ENCODE assay signal across 19 cellular contexts in genomic region chr11:69391192-69392103, GRCh38.
DNase-seq lines count a peak whose midpoint lies in the region; ATAC-seq, FAIRE-seq and TF ChIP-seq lines count a peak whose summit lies in the region.
"Had no signal": no experiment of that assay in that cellular context is flagged by ENCODE, and none has a peak within 500 bp of the region (broad histone marks: within the 10 kb centered on the region; RNA-seq: fewer than 3 reads in every experiment).

No MANE protein-coding gene starts in this region.

- peak; percentile 20 for DNase-seq in CD14-positive monocyte (ENCODE audit: low spot score)
- peak; percentile 25 for DNase-seq in NCI-H1092 (lab: John Stamatoyannopoulos, UW)
- no peak for DNase-seq in HepG2 (ENCODE audit: low spot score)
- DNase-seq in retina = peak; percentile 43
- no peak for DNase-seq in prostate gland (ENCODE audit: low spot score)
- DNase-seq: DND-41; GDM1; NCI-H187; NCI-H526 treated with DMSO at 0.1 percent for 48 hours; NK-92 treated with Interleukin-12 subunit alpha and Interleukin-12 subunit beta, amount 100 ng/mL, for 24 hours; OCI-M1; SIG-M5 had no signal

- no peak overlapping the region for H3K27ac ChIP-seq in HepG2 (ENCODE audit: extremely low read length, insufficient read depth, low read length)
- H3K27ac ChIP-seq in prostate gland = no peak overlapping the region

- H3K4me3 ChIP-seq in HepG2 (replicated peaks in 1 of 3; ENCODE audit: insufficient read depth in 1 of 3, low read depth in 2 of 3, low read length in 3 of 3) (no peak overlapping the region), prostate gland (no peak overlapping the region)
- H3K4me3 ChIP-seq: GM12878 had no signal

- no peak overlapping the region for H3K4me2 ChIP-seq in HepG2 (ENCODE audit: low read depth, low read length)

- H3K36me3 ChIP-seq in HepG2 (replicated peaks in 1 of 2; ENCODE audit: control insufficient read depth in 1 of 2, insufficient read depth in 2 of 2, low read length in 2 of 2) (no peaks in the 10 kb centered on the region), prostate gland (no peaks in the 10 kb centered on the region)

- no peaks in the 10 kb centered on the region for H4K20me1 ChIP-seq in HepG2 (ENCODE audit: insufficient read depth, low read length)

- TF ChIP-seq CTCF in CD14-positive monocyte (IDR thresholded peaks at IDR 0.05) (no peak), HepG2 (CRISPR knock-in tag; IDR thresholded peaks at IDR 0.05) (no peak), prostate gland (IDR thresholded peaks at IDR 0.05) (no peak)

- intact Hi-C loops in CD14-positive monocyte (cut with micrococcal nuclease) = no loop called here
- intact Hi-C loops in HepG2 (cut with micrococcal nuclease; ENCODE audit: unreplicated experiment) = no loop called here
- intact Hi-C loops in prostate gland (cut with DNase I) = no loop called here

- POLR2A ChIA-PET in HepG2 (lab: Yijun Ruan, JAX) = no interaction called here

- H3K27ac Mint-ChIP-seq in CD14-positive monocyte = no peak overlapping the region
- H3K27ac Mint-ChIP-seq in stimulated activated memory B cell treated with anti-CD40 and anti-IgM and Interleukin-4, amounts not matched to agents 10 μg/mL and 1 μg/mL and 100 μg/mL, for 72 hours = no peak overlapping the region
- H3K27ac Mint-ChIP-seq: B cell; CD8-positive, alpha-beta memory T cell had no signal

- 39% methylated on average over 12 of the region's 34 CpGs for WGBS in HepG2 (ENCODE audit: low lambda C conversion rate)
- WGBS in prostate gland = 83% methylated on average over 34 of the region's 34 CpGs

- peaks cover 11 to 23% (median 15%) of the 10 kb centered on the region in 7 donors for H3K9me3 Mint-ChIP-seq in CD14-positive monocyte
- peaks cover 12% of the 10 kb centered on the region for H3K9me3 Mint-ChIP-seq in stimulated activated memory B cell treated with anti-CD40 and anti-IgM and Interleukin-4, amounts not matched to agents 10 μg/mL and 1 μg/mL and 100 μg/mL, for 72 hours

- no peak overlapping the region for H2AFZ ChIP-seq in HepG2 (ENCODE audit: low read length)

- no peak overlapping the region for H3K4me3 Mint-ChIP-seq in CD14-positive monocyte
- no peak overlapping the region for H3K4me3 Mint-ChIP-seq in stimulated activated memory B cell treated with anti-CD40 and anti-IgM and Interleukin-4, amounts not matched to agents 10 μg/mL and 1 μg/mL and 100 μg/mL, for 72 hours
- H3K4me3 Mint-ChIP-seq: B cell; CD8-positive, alpha-beta memory T cell had no signal

- TF ChIP-seq RAD21 in HepG2 (CRISPR knock-in tag; IDR thresholded peaks at IDR 0.05) = no peak

- H3K9me3 ChIP-seq in HepG2 (ENCODE audit: low read length) = peaks cover 9% of the 10 kb centered on the region
- H3K9me3 ChIP-seq in prostate gland = no peaks in the 10 kb centered on the region

- ATAC-seq in HepG2 (no peak), HG03378 (IDR thresholded peaks at IDR 0.05; ENCODE audit: unreplicated experiment) (no peak)
- ATAC-seq in stimulated activated memory B cell treated with anti-CD40 and anti-IgM and Interleukin-4, amounts not matched to agents 10 μg/mL and 1 μg/mL and 100 μg/mL, for 72 hours = no peak
- ATAC-seq: GM12878, HCT116 had no signal

- no peak for TF ChIP-seq POLR2A in HepG2 (IDR thresholded peaks at IDR 0.05; ENCODE audit: insufficient read depth in 1 of 2, low read depth in 2 of 2, low read length in 2 of 2)
- TF ChIP-seq POLR2A in prostate gland (IDR thresholded peaks at IDR 0.05) = no peak

- peaks cover 3 to 11% (median 11%) of the 10 kb centered on the region in 3 donors for H3K27me3 Mint-ChIP-seq in CD14-positive monocyte (ENCODE audit: low read depth in 3 of 3)
- peaks cover 44% of the 10 kb centered on the region for H3K27me3 Mint-ChIP-seq in stimulated activated memory B cell treated with anti-CD40 and anti-IgM and Interleukin-4, amounts not matched to agents 10 μg/mL and 1 μg/mL and 100 μg/mL, for 72 hours

- peaks cover 6 to 41% of the 10 kb centered on the region in 2 experiments; a peak in 4 of 5 replicates for H3K27me3 ChIP-seq in HepG2 (ENCODE audit: control insufficient read depth in 1 of 2, insufficient read depth in 2 of 2, low read length in 2 of 2)
- no peaks in the 10 kb centered on the region for H3K27me3 ChIP-seq in prostate gland (replicated peaks; ENCODE audit: insufficient read depth)

- peaks cover 12% of the 10 kb centered on the region for H3K4me1 Mint-ChIP-seq in CD14-positive monocyte
- H3K4me1 Mint-ChIP-seq in stimulated activated memory B cell treated with anti-CD40 and anti-IgM and Interleukin-4, amounts not matched to agents 10 μg/mL and 1 μg/mL and 100 μg/mL, for 72 hours = no peaks in the 10 kb centered on the region
- H3K4me1 Mint-ChIP-seq: B cell; CD8-positive, alpha-beta memory T cell had no signal

- H3K79me2 ChIP-seq in HepG2 (ENCODE audit: insufficient read depth, low read length) = no peaks in the 10 kb centered on the region

- H3K9ac ChIP-seq in HepG2 (ENCODE audit: insufficient read depth, low read depth, low read length) = no peak overlapping the region

- FAIRE-seq in HepG2 (lab: Jason Lieb, UNC) = no peak
- FAIRE-seq: D721Med, GM12878 had no signal

- H3K36me3 Mint-ChIP-seq in CD14-positive monocyte = no peaks in the 10 kb centered on the region
- peaks cover 8% of the 10 kb centered on the region for H3K36me3 Mint-ChIP-seq in stimulated activated memory B cell treated with anti-CD40 and anti-IgM and Interleukin-4, amounts not matched to agents 10 μg/mL and 1 μg/mL and 100 μg/mL, for 72 hours

- TF ChIP-seq EP300 in HepG2 (IDR thresholded peaks at IDR 0.05; ENCODE audit: low read depth in 2 of 2, low read length in 2 of 2) = no peak
- TF ChIP-seq EP300 in HepG2 (CRISPR knock-in tag; IDR thresholded peaks at IDR 0.05; ENCODE audit: borderline replicate concordance) = no peak

- 0 out of 2 replicates have a peak, but pooled peaks cover 10% of the 10 kb centered on the region for H3K4me1 ChIP-seq in HepG2 (ENCODE audit: insufficient read depth, low read length)
- no peaks in the 10 kb centered on the region for H3K4me1 ChIP-seq in prostate gland (replicated peaks)

- in situ Hi-C loops in HepG2 (cut with HindIII; ENCODE audit: extremely low pct_ligation_motif_present, low pct_unique_long_range_greater_than_20kb) = no loop called here

- CTCF ChIA-PET in HepG2 (lab: Yijun Ruan, JAX; ENCODE audit: low intra/inter-chr PET ratio, low total read pairs) = no interaction called here

- no TSS peak for BruUV-seq in HepG2 (replicated peaks; lab: Mats Ljungman, UMichigan)

TF ChIP-seq in HepG2, 621 proteins besides CTCF, POLR2A, EP300 and RAD21:
- TF ChIP-seq PBX3 (CRISPR knock-in tag; IDR thresholded peaks at IDR 0.05; ENCODE audit: borderline replicate concordance) (no peak), ZNF143 (CRISPR knock-in tag; IDR thresholded peaks at IDR 0.05) (0 out of 2 replicates have a peak, but pooled peaks have one; percentile 30)
TF ChIP-seq in HepG2: peak in this region for 1.

Comparison
In these comparisons a context has a peak if more than half of its experiments do, and no peak if none do; other contexts are left out.
1. DNase-seq: peak in CD14-positive monocyte (single experiment), NCI-H1092 (single experiment) and retina (single experiment); none in HepG2 (single experiment) and prostate gland (single experiment).